ENCODE assay signal across 7 cellular contexts in genomic region chr1:26723013-26723991, GRCh38. TPM values are rescaled to one million over a fixed set of nuclear protein-coding genes. Genes with fewer than 3 reads are reported as not detected.
DNase-seq lines count a peak whose midpoint lies in the region; ATAC-seq and TF ChIP-seq lines count a peak whose summit lies in the region.

No MANE protein-coding gene starts in this region.

- intact Hi-C loops in activated CD4-positive, alpha-beta memory T cell treated with anti-CD3 and anti-CD28 coated beads for 36 hours (cut with micrococcal nuclease): loop anchor here (1.0 kb wide), 1 partner anchor 21 kb away; no protein-coding TSS in a partner anchor

- H3K27ac Mint-ChIP-seq in activated CD4-positive, alpha-beta memory T cell treated with anti-CD3 and anti-CD28 coated beads for 36 hours: peak overlapping the region; percentile 70
- H3K27ac Mint-ChIP-seq in endodermal cell: peak overlapping the region; percentile 96

- H3K27ac ChIP-seq in endodermal cell (ENCODE audit: low read depth, low read length) (peak overlapping the region; percentile 83), lung (ENCODE audit: low read depth in 1 of 2, low read length in 1 of 2) (peak overlapping the region; percentile 60 to 82)

- CTCF ChIA-PET in activated CD4-positive, alpha-beta memory T cell treated with anti-CD3 and anti-CD28 coated beads for 36 hours (lab: Charles Lee): interaction anchor here (0.7 to 2.9 kb wide), 9 partner anchors 9 to 223 kb away, joined by 3 to 9 read pairs (median 5); no protein-coding TSS in a partner anchor

- H3K4me3 ChIP-seq in endodermal cell (ENCODE audit: low read length): peak overlapping the region; percentile 64
- H3K4me3 ChIP-seq in lung: no peak overlapping the region

- ATAC-seq in GM19438 (IDR thresholded peaks at IDR 0.05; ENCODE audit: low read depth, unreplicated experiment) (peak; percentile 63), lung (ENCODE audit: insufficient read depth, low FRiP score) (peak; percentile 75), HG03045 (IDR thresholded peaks at IDR 0.05; ENCODE audit: unreplicated experiment) (no peak)

- H3K27me3 ChIP-seq in endodermal cell (ENCODE audit: control insufficient read depth, insufficient read depth, low read length, poor library complexity, severe bottlenecking) (no peaks in the 10 kb centered on the region), lung (ENCODE audit: control insufficient read depth, insufficient read depth) (no peaks in the 10 kb centered on the region)

- POLR2A ChIA-PET in activated CD4-positive, alpha-beta memory T cell treated with anti-CD3 and anti-CD28 coated beads for 36 hours (lab: Charles Lee): interaction anchor here (1.3 to 4.0 kb wide), 8 partner anchors 9 to 65 kb away, joined by 3 to 19 read pairs (median 8); partner anchors contain the start of gene PIGV

- TF ChIP-seq CTCF in endodermal cell (conservative IDR thresholded peaks at IDR 0.05): no peak
- TF ChIP-seq CTCF in lung (IDR thresholded peaks at IDR 0.05; ENCODE audit: control extremely low read depth, extremely low read depth): no peak

- no peaks in the 10 kb centered on the region for H3K9me3 Mint-ChIP-seq in activated CD4-positive, alpha-beta memory T cell treated with anti-CD3 and anti-CD28 coated beads for 36 hours
- H3K9me3 Mint-ChIP-seq in endodermal cell: no peaks in the 10 kb centered on the region

- H3K4me1 ChIP-seq in endodermal cell (ENCODE audit: control insufficient read depth, insufficient read depth, low read length): peaks cover 34% of the 10 kb centered on the region
- peaks cover 20 to 51% of the 10 kb centered on the region in 2 donors for H3K4me1 ChIP-seq in lung (ENCODE audit: control insufficient read depth in 2 of 2, insufficient read depth in 2 of 2, low read length in 2 of 2)

- peak; percentile 76 for DNase-seq in NCI-H2227 treated with DMSO at 0.1 percent for 48 hours (lab: John Stamatoyannopoulos, UW)
- peak; percentile 61 for DNase-seq in activated CD4-positive, alpha-beta memory T cell treated with anti-CD3 and anti-CD28 coated beads for 36 hours
- peak; percentile 95 for DNase-seq in endodermal cell
- DNase-seq in lung (ENCODE audit: low spot score): peak; percentile 82
- DNase-seq in stimulated activated CD8-positive, alpha-beta memory T cell treated with anti-CD3 and anti-CD28 coated beads, Interleukin-15, amount 100 ng/mL, for 4 hours (ENCODE audit: low read depth in 2 of 2): peak; percentile 19 to 21

- no peaks in the 10 kb centered on the region for H3K9me3 ChIP-seq in endodermal cell (ENCODE audit: control insufficient read depth, low read length)
- H3K9me3 ChIP-seq in lung (ENCODE audit: control insufficient read depth in 2 of 2, insufficient read depth in 1 of 2, low read length in 1 of 2): no peaks in the 10 kb centered on the region

- peak overlapping the region; percentile 43 for H3K9ac ChIP-seq in endodermal cell (ENCODE audit: extremely low read depth, low read length, poor library complexity, severe bottlenecking)

- WGBS in endodermal cell (ENCODE audit: insufficient coverage in 1 of 2, insufficient read length in 1 of 2), 2 experiments: 6 to 8% methylated on average over 15 to 19 of the region's 19 CpGs
- WGBS in lung, 2 donors: 5 to 8% methylated on average over 19 of the region's 19 CpGs

- H3K27me3 Mint-ChIP-seq in activated CD4-positive, alpha-beta memory T cell treated with anti-CD3 and anti-CD28 coated beads for 36 hours: no peaks in the 10 kb centered on the region
- no peaks in the 10 kb centered on the region for H3K27me3 Mint-ChIP-seq in endodermal cell (ENCODE audit: insufficient read depth)

- H3K36me3 Mint-ChIP-seq in activated CD4-positive, alpha-beta memory T cell treated with anti-CD3 and anti-CD28 coated beads for 36 hours: peaks cover 5% of the 10 kb centered on the region
- peaks cover 10% of the 10 kb centered on the region for H3K36me3 Mint-ChIP-seq in endodermal cell (ENCODE audit: low read depth)

- no peak overlapping the region for H3K4me3 Mint-ChIP-seq in activated CD4-positive, alpha-beta memory T cell treated with anti-CD3 and anti-CD28 coated beads for 36 hours
- H3K4me3 Mint-ChIP-seq in endodermal cell: peak overlapping the region; percentile 22

- H3K36me3 ChIP-seq in endodermal cell (ENCODE audit: control insufficient read depth, insufficient read depth, low read length) (peaks cover 7% of the 10 kb centered on the region), lung (ENCODE audit: control insufficient read depth in 2 of 2, insufficient read depth in 2 of 2, low read length in 2 of 2) (peaks cover 0 to 2% of the 10 kb centered on the region in 2 donors)

- H3K4me1 Mint-ChIP-seq in activated CD4-positive, alpha-beta memory T cell treated with anti-CD3 and anti-CD28 coated beads for 36 hours (ENCODE audit: low read depth): peaks cover 89% of the 10 kb centered on the region
- peaks cover 72% of the 10 kb centered on the region for H3K4me1 Mint-ChIP-seq in endodermal cell

RNA-seq across cellular contexts. Expression of gene ARID1A, which starts 27.5 kb away (rescaled TPM):
- 10 to 100 TPM; 64.3 to 67.8 TPM for total RNA-seq in activated CD4-positive, alpha-beta memory T cell treated with anti-CD3 and anti-CD28 coated beads for 36 hours
- total RNA-seq in endodermal cell (100 to 1,000 TPM; 118 to 128 TPM), lung (100 to 1,000 TPM in 1 of 2 donors, 10 to 100 TPM in 1; 71.2 to 119 TPM)
- 83.1 TPM for polyA plus RNA-seq in endodermal cell (2013, experiment 1 of 2)
- polyA plus RNA-seq in endodermal cell (2013, experiment 2 of 2): 81.4 TPM
- 10 to 100 TPM; 16.1 to 28.9 TPM for polyA plus RNA-seq in lung

Comparison
In these comparisons a context has a peak if more than half of its experiments do, and no peak if none do; other contexts are left out.
1. DNase-seq: peak in every context shown above with its lines; median percentile 95 in endodermal cell; 82 in lung; 76 in NCI-H2227 treated with DMSO at 0.1 percent for 48 hours; 61 in activated CD4-positive, alpha-beta memory T cell treated with anti-CD3 and anti-CD28 coated beads for 36 hours; 20 in stimulated activated CD8-positive, alpha-beta memory T cell treated with anti-CD3 and anti-CD28 coated beads, Interleukin-15, amount 100 ng/mL, for 4 hours.